In genomic region chr17:47708864-47709541, GRCh38 we compare ENCODE assay signal across 16 cellular contexts. TPM values are rescaled to one million over a fixed set of nuclear protein-coding genes. Genes with fewer than 3 reads are reported as not detected.
DNase-seq lines count a peak whose midpoint lies in the region; ATAC-seq and TF ChIP-seq lines count a peak whose summit lies in the region.
"Had no signal": no experiment of that assay in that cellular context is flagged by ENCODE, and none has a peak within 500 bp of the region (broad histone marks: within the 10 kb centered on the region; RNA-seq: fewer than 3 reads in every experiment).

No MANE protein-coding gene starts in this region.

- H3K4me1 ChIP-seq in HUES64 (ENCODE audit: insufficient read depth, low read length): peaks cover 1% of the 10 kb centered on the region; the same call in 1 of the 2 replicates

- H3K27ac Mint-ChIP-seq in stimulated activated memory B cell treated with anti-CD40 and anti-IgM and Interleukin-4, amounts not matched to agents 10 μg/mL and 1 μg/mL and 100 μg/mL, for 72 hours: no peak overlapping the region
- no peak overlapping the region for H3K27ac Mint-ChIP-seq in naive thymus-derived CD8-positive, alpha-beta T cell
- H3K27ac Mint-ChIP-seq in CD4-positive, alpha-beta T cell: no peak overlapping the region
- H3K27ac Mint-ChIP-seq: activated CD8-positive, alpha-beta T cell treated with anti-CD3 and anti-CD28 coated beads, Interleukin-2, amount 10 ng/mL, durations not matched to agents 7 days and 5 days; T-helper 2 cell treated with Interferon-gamma antibody and Interleukin-4, amounts not matched to agents 5 μg/mL and 100 μg/mL, for 36 hours had no signal

- no peak overlapping the region for H3K27ac ChIP-seq in HUES64 (ENCODE audit: low read depth, low read length)
- no peak overlapping the region for H3K27ac ChIP-seq in CD4-positive, alpha-beta T cell (ENCODE audit: low read depth, low read length)
- H3K27ac ChIP-seq: BLaER1 had no signal

- H3K4me1 Mint-ChIP-seq in stimulated activated memory B cell treated with anti-CD40 and anti-IgM and Interleukin-4, amounts not matched to agents 10 μg/mL and 1 μg/mL and 100 μg/mL, for 72 hours: peaks cover 64% of the 10 kb centered on the region
- H3K4me1 Mint-ChIP-seq in naive thymus-derived CD8-positive, alpha-beta T cell: peaks cover 38 to 67% (median 55%) of the 10 kb centered on the region in 4 donors
- H3K4me1 Mint-ChIP-seq in CD4-positive, alpha-beta T cell (ENCODE audit: low read depth): peaks cover 50% of the 10 kb centered on the region

- CTCF ChIA-PET in CD4-positive, alpha-beta T cell (lab: Charles Lee): no interaction called here

- H3K27me3 ChIP-seq in HUES64 (ENCODE audit: insufficient read depth, low read length): peaks cover 39% of the 10 kb centered on the region
- H3K27me3 ChIP-seq in CD4-positive, alpha-beta T cell (ENCODE audit: control insufficient read depth, insufficient read depth, low read length): no peaks in the 10 kb centered on the region
- H3K27me3 ChIP-seq: BLaER1 had no signal

- peak overlapping the region; percentile 45 for H3K4me3 ChIP-seq in HUES64 (ENCODE audit: low read length)
- H3K4me3 ChIP-seq: BLaER1 had no signal

- H3K9ac ChIP-seq in HUES64 (ENCODE audit: low read depth, low read length): no peak overlapping the region
- H3K9ac ChIP-seq: BLaER1 had no signal

- H3K9me3 Mint-ChIP-seq in stimulated activated memory B cell treated with anti-CD40 and anti-IgM and Interleukin-4, amounts not matched to agents 10 μg/mL and 1 μg/mL and 100 μg/mL, for 72 hours: no peaks in the 10 kb centered on the region
- H3K9me3 Mint-ChIP-seq in naive thymus-derived CD8-positive, alpha-beta T cell: no peaks in the 10 kb centered on the region
- H3K9me3 Mint-ChIP-seq in CD4-positive, alpha-beta T cell: no peaks in the 10 kb centered on the region
- H3K9me3 Mint-ChIP-seq: T-helper 2 cell treated with Interferon-gamma antibody and Interleukin-4, amounts not matched to agents 5 μg/mL and 100 μg/mL, for 36 hours had no signal

- no peak overlapping the region for H3K4me3 Mint-ChIP-seq in stimulated activated memory B cell treated with anti-CD40 and anti-IgM and Interleukin-4, amounts not matched to agents 10 μg/mL and 1 μg/mL and 100 μg/mL, for 72 hours
- H3K4me3 Mint-ChIP-seq in naive thymus-derived CD8-positive, alpha-beta T cell: no peak overlapping the region
- H3K4me3 Mint-ChIP-seq in CD4-positive, alpha-beta T cell: no peak overlapping the region
- H3K4me3 Mint-ChIP-seq: activated CD8-positive, alpha-beta T cell treated with anti-CD3 and anti-CD28 coated beads, Interleukin-2, amount 10 ng/mL, durations not matched to agents 7 days and 5 days; T-helper 2 cell treated with Interferon-gamma antibody and Interleukin-4, amounts not matched to agents 5 μg/mL and 100 μg/mL, for 36 hours had no signal

- no peaks in the 10 kb centered on the region for H3K36me3 ChIP-seq in HUES64 (ENCODE audit: insufficient read depth, low read length)

- DNase-seq in iPS-NIHi7 (ENCODE audit: extremely low spot score): peak; percentile 73
- DNase-seq in DMS114 treated with DMSO at 0.1 percent for 48 hours (lab: John Stamatoyannopoulos, UW; ENCODE audit: unreplicated experiment): no peak
- DNase-seq in naive thymus-derived CD8-positive, alpha-beta T cell: no peak
- DNase-seq in stimulated activated naive CD4-positive, alpha-beta T cell treated with Interleukin-2 at 50 U/mL for 16 hours (lab: John Stamatoyannopoulos, UW): no peak
- DNase-seq in CD4-positive, alpha-beta T cell: no peak
- DNase-seq: activated CD8-positive, alpha-beta T cell treated with anti-CD3 and anti-CD28 coated beads, Interleukin-2, amount 10 ng/mL, durations not matched to agents 7 days and 5 days; cerebellar nuclear complex; MM.1S; NCI-H226; occipital lobe; stimulated activated naive CD4-positive, alpha-beta T cell had no signal

- H3K36me3 Mint-ChIP-seq in stimulated activated memory B cell treated with anti-CD40 and anti-IgM and Interleukin-4, amounts not matched to agents 10 μg/mL and 1 μg/mL and 100 μg/mL, for 72 hours: peaks cover 8% of the 10 kb centered on the region
- H3K36me3 Mint-ChIP-seq in naive thymus-derived CD8-positive, alpha-beta T cell: no peaks in the 10 kb centered on the region
- no peaks in the 10 kb centered on the region for H3K36me3 Mint-ChIP-seq in CD4-positive, alpha-beta T cell (ENCODE audit: low read depth)

- TF ChIP-seq CTCF in CD4-positive, alpha-beta T cell (IDR thresholded peaks at IDR 0.05): no peak

- no peaks in the 10 kb centered on the region for H3K27me3 Mint-ChIP-seq in stimulated activated memory B cell treated with anti-CD40 and anti-IgM and Interleukin-4, amounts not matched to agents 10 μg/mL and 1 μg/mL and 100 μg/mL, for 72 hours
- no peaks in the 10 kb centered on the region for H3K27me3 Mint-ChIP-seq in naive thymus-derived CD8-positive, alpha-beta T cell
- no peaks in the 10 kb centered on the region for H3K27me3 Mint-ChIP-seq in CD4-positive, alpha-beta T cell

- intact Hi-C loops in CD4-positive, alpha-beta T cell (cut with DNase I, micrococcal nuclease): no loop called here

- peak; percentile 38 for ATAC-seq in esophagus mucosa
- peak; percentile 60 for ATAC-seq in stimulated activated memory B cell treated with anti-CD40 and anti-IgM and Interleukin-4, amounts not matched to agents 10 μg/mL and 1 μg/mL and 100 μg/mL, for 72 hours
- ATAC-seq in naive thymus-derived CD8-positive, alpha-beta T cell: no peak
- no peak for ATAC-seq in CD4-positive, alpha-beta T cell (ENCODE audit: poor library complexity)
- ATAC-seq: activated CD8-positive, alpha-beta T cell treated with anti-CD3 and anti-CD28 coated beads, Interleukin-2, amount 10 ng/mL, durations not matched to agents 7 days and 5 days had no signal

- H3K9me3 ChIP-seq in HUES64 (ENCODE audit: insufficient read depth, low read depth, low read length): no peaks in the 10 kb centered on the region
- H3K9me3 ChIP-seq in CD4-positive, alpha-beta T cell (ENCODE audit: control insufficient read depth, low read length): no peaks in the 10 kb centered on the region
- H3K9me3 ChIP-seq: BLaER1 had no signal

- POLR2A ChIA-PET in naive thymus-derived CD8-positive, alpha-beta T cell (lab: Charles Lee): interaction anchor here (0.6 kb wide), 1 partner anchor 1296 kb away, joined by 3 read pairs; no protein-coding TSS in a partner anchor
- POLR2A ChIA-PET in CD4-positive, alpha-beta T cell (lab: Charles Lee): interaction anchor here (0.6 to 1.2 kb wide), 2 partner anchors 122 to 374 kb away, joined by 3 read pairs; partner anchors contain the start of genes LRRC46 and MRPL10

- WGBS in HUES64: 35% methylated on average over 89 of the region's 89 CpGs

RNA-seq across cellular contexts. Expression of gene TBKBP1, which starts 15.0 kb away (rescaled TPM):
- polyA plus RNA-seq in HUES64 (2013, experiment 1 of 2): 11.0 TPM
- polyA plus RNA-seq in HUES64 (2013, experiment 2 of 2): 12.3 TPM
- 3.1 TPM for total RNA-seq in esophagus mucosa
- total RNA-seq in naive thymus-derived CD8-positive, alpha-beta T cell: 1 to 10 TPM; 1.4 to 3.1 TPM
- under 1 TPM in 2 of 3 donors, not detected in 1; 0.07 to 0.59 TPM for polyA plus RNA-seq in naive thymus-derived CD8-positive, alpha-beta T cell
- total RNA-seq in CD4-positive, alpha-beta T cell: 1 to 10 TPM; 2.4 to 3.0 TPM

RNA-seq across cellular contexts. Expression of gene TBX21, which starts 24.0 kb away (rescaled TPM):
- not detected for polyA plus RNA-seq in HUES64 (2013, experiment 1 of 2)
- polyA plus RNA-seq in HUES64 (2013, experiment 2 of 2): not detected
- not detected for total RNA-seq in esophagus mucosa
- total RNA-seq in naive thymus-derived CD8-positive, alpha-beta T cell: 1 to 10 TPM; 1.6 to 2.1 TPM
- 10 to 100 TPM in 1 of 3 donors, 1 to 10 TPM in 1, under 1 TPM in 1; 0.42 to 27.4 (median 1.3) TPM for polyA plus RNA-seq in naive thymus-derived CD8-positive, alpha-beta T cell
- total RNA-seq in CD4-positive, alpha-beta T cell: 10 to 100 TPM; 10.6 to 12.3 TPM
- total RNA-seq: occipital lobe had no signal

RNA-seq across cellular contexts. Expression of gene KPNB1, which starts 59.3 kb away (rescaled TPM):
- 552 TPM for polyA plus RNA-seq in HUES64 (2013, experiment 1 of 2)
- 394 TPM for polyA plus RNA-seq in HUES64 (2013, experiment 2 of 2)
- 232 TPM for total RNA-seq in esophagus mucosa
- total RNA-seq in naive thymus-derived CD8-positive, alpha-beta T cell: 100 to 1,000 TPM; 217 to 252 TPM
- 10 to 100 TPM; 22.8 to 32.2 (median 25.7) TPM for polyA plus RNA-seq in naive thymus-derived CD8-positive, alpha-beta T cell
- 100 to 1,000 TPM; 145 to 151 TPM for total RNA-seq in CD4-positive, alpha-beta T cell

Comparison
In these comparisons a context has a peak if more than half of its experiments do, and no peak if none do; other contexts are left out.
1. ATAC-seq: peak in esophagus mucosa (single experiment) and stimulated activated memory B cell treated with anti-CD40 and anti-IgM and Interleukin-4, amounts not matched to agents 10 μg/mL and 1 μg/mL and 100 μg/mL, for 72 hours (single experiment); none in naive thymus-derived CD8-positive, alpha-beta T cell (0 of 2) and CD4-positive, alpha-beta T cell (single experiment).